22 cellular contexts compared by ENCODE assay signal in the genomic region with DNA sequence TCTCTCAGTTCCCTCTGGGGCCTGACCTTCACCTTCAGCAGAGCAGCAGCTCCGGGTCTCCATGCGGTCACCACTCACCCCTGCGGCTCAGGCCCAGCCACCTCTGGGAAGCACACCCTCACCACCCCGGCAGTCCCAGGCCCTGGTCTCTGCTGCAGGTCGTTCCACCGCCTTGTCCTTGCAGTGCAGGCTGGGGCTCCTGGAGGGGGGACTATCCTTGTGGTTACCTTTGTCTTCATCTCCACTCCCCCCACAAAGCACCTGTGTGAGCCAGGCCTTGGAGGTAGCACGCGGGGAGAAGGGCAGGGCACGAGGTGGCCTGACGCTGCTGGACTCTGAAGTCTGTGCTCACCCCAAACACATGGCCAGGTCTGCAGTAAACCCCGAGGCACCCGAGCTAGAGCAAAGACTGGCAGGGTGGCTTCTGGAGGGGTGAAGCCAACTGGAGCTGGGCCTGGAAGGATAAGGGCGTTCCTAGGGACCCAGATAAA. TPM values are rescaled to one million over a fixed set of nuclear protein-coding genes. Genes with fewer than 3 reads are reported as not detected.
DNase-seq lines count a peak whose midpoint lies in the region; ATAC-seq, FAIRE-seq and TF ChIP-seq lines count a peak whose summit lies in the region.
"Had no signal": no experiment of that assay in that cellular context is flagged by ENCODE, and none has a peak within 500 bp of the region (broad histone marks: within the 10 kb centered on the region; RNA-seq: fewer than 3 reads in every experiment).

No MANE protein-coding gene starts in this region.

- peak overlapping the region in 4 of 5 experiments; percentile 76 to 97 (median 90) for H3K27ac Mint-ChIP-seq in brain
- H3K27ac Mint-ChIP-seq: activated naive CD4-positive, alpha-beta T cell treated with anti-CD3 and anti-CD28 coated beads, Interleukin-2, amount 50 U/mL, for 72 hours; activated T-helper 17 cell treated with anti-CD3 and anti-CD28 coated beads, Interleukin-2, amount 50 U/mL, for 72 hours; CD4-positive, alpha-beta memory T cell; T-helper 2 cell treated with Interferon-gamma antibody and Interleukin-4, amounts not matched to agents 5 μg/mL and 100 μg/mL, for 36 hours had no signal

- 75 to 83% (median 80%) methylated on average over 12 to 13 of the region's 13 CpGs for WGBS in spleen, 5 donors

- H3K36me3 ChIP-seq in H7 (replicated peaks; ENCODE audit: control insufficient read depth, insufficient read depth, low read length): no peaks in the 10 kb centered on the region
- H3K36me3 ChIP-seq in kidney (ENCODE audit: control insufficient read depth in 1 of 2, insufficient read depth in 2 of 2, low read length in 2 of 2): no peaks in the 10 kb centered on the region
- H3K36me3 ChIP-seq in spleen: no peaks in the 10 kb centered on the region
- H3K36me3 ChIP-seq: esophagus muscularis mucosa, gastroesophageal sphincter, WERI-Rb-1 had no signal

- DNase-seq in H7 (peak; percentile 67), kidney (peak; percentile 71), spleen (peak; percentile 61), cerebellum (ENCODE audit: low spot score) (no peak)
- DNase-seq: activated CD4-positive, alpha-beta T cell treated with anti-CD3 and anti-CD28 coated beads, Interleukin-2, amount 50 U/mL, for 1 hour; CD4-positive, alpha-beta memory T cell; DMS153; effector memory CD8-positive, alpha-beta T cell; GDM1; islet precursor cell; Kasumi-1; NCI-H1694 treated with DMSO at 0.1 percent for 48 hours; NCI-H2227 treated with DMSO at 0.1 percent for 48 hours; WERI-Rb-1 had no signal

- peaks cover 6% of the 10 kb centered on the region for H3K27me3 Mint-ChIP-seq in brain
- H3K27me3 Mint-ChIP-seq: CD4-positive, alpha-beta memory T cell had no signal

- FAIRE-seq in kidney (lab: Jason Lieb, UNC): no peak

- no peak for ATAC-seq in GM18505 (IDR thresholded peaks at IDR 0.05; ENCODE audit: unreplicated experiment)
- ATAC-seq in HG02852 (IDR thresholded peaks at IDR 0.05; ENCODE audit: unreplicated experiment): no peak
- ATAC-seq: activated T-helper 17 cell treated with anti-CD3 and anti-CD28 coated beads, Interleukin-2, amount 50 U/mL, for 72 hours; effector memory CD8-positive, alpha-beta T cell had no signal

- TF ChIP-seq CTCF in brain (conservative IDR thresholded peaks at IDR 0.05) (no peak), kidney (IDR thresholded peaks at IDR 0.05; ENCODE audit: borderline replicate concordance, extremely low read depth, insufficient read depth) (no peak), spleen (IDR thresholded peaks at IDR 0.05 in 8 of 11, conservative IDR thresholded peaks at IDR 0.05 in 3 of 11) (no peak)

- H3K27ac ChIP-seq in kidney (ENCODE audit: low read depth in 2 of 2, low read length in 2 of 2) (no peak overlapping the region), spleen (peak overlapping the region in 2 of 8 donors; percentile 47 to 58)
- H3K27ac ChIP-seq: WERI-Rb-1 had no signal

- H3K27me3 ChIP-seq in H7 (ENCODE audit: control insufficient read depth, insufficient read depth, low read length) (no peaks in the 10 kb centered on the region), spleen (replicated peaks in 1 of 7) (peaks cover 0 to 33% (median 0%) of the 10 kb centered on the region in 7 donors)
- H3K27me3 ChIP-seq: gastroesophageal sphincter had no signal

- peaks cover 39% of the 10 kb centered on the region for H3K4me1 Mint-ChIP-seq in brain
- H3K4me1 Mint-ChIP-seq: activated T-helper 17 cell treated with anti-CD3 and anti-CD28 coated beads, Interleukin-2, amount 50 U/mL, for 72 hours had no signal

- no peak overlapping the region for H3K4me3 Mint-ChIP-seq in brain
- H3K4me3 Mint-ChIP-seq: activated T-helper 17 cell treated with anti-CD3 and anti-CD28 coated beads, Interleukin-2, amount 50 U/mL, for 72 hours; T-helper 2 cell treated with Interferon-gamma antibody and Interleukin-4, amounts not matched to agents 5 μg/mL and 100 μg/mL, for 36 hours had no signal

- H3K4me1 ChIP-seq in kidney (ENCODE audit: control insufficient read depth in 1 of 2, insufficient read depth in 1 of 2, low read depth in 1 of 2, low read length in 2 of 2) (no peaks in the 10 kb centered on the region), spleen (peaks cover 6 to 20% (median 13%) of the 10 kb centered on the region in 6 donors)

- H3K9me3 ChIP-seq in kidney (ENCODE audit: control insufficient read depth in 1 of 2, low read length in 2 of 2) (no peaks in the 10 kb centered on the region), spleen (no peaks in the 10 kb centered on the region)
- H3K9me3 ChIP-seq: esophagus muscularis mucosa, gastroesophageal sphincter had no signal

- H3K36me3 Mint-ChIP-seq in brain: no peaks in the 10 kb centered on the region
- H3K36me3 Mint-ChIP-seq: activated naive CD4-positive, alpha-beta T cell treated with anti-CD3 and anti-CD28 coated beads, Interleukin-2, amount 50 U/mL, for 72 hours; CD4-positive, alpha-beta memory T cell had no signal

- TF ChIP-seq POLR2A in spleen (IDR thresholded peaks at IDR 0.05) (no peak), GM18505 (IDR thresholded peaks at IDR 0.05; ENCODE audit: borderline replicate concordance, extremely low read depth, insufficient read depth, insufficient read length) (no peak)

- peaks cover 0 to 5% (median 0%) of the 10 kb centered on the region in 5 experiments for H3K9me3 Mint-ChIP-seq in brain
- H3K9me3 Mint-ChIP-seq: activated naive CD4-positive, alpha-beta T cell treated with anti-CD3 and anti-CD28 coated beads, Interleukin-2, amount 50 U/mL, for 72 hours; activated T-helper 17 cell treated with anti-CD3 and anti-CD28 coated beads, Interleukin-2, amount 50 U/mL, for 72 hours; effector memory CD8-positive, alpha-beta T cell; T-helper 2 cell treated with Interferon-gamma antibody and Interleukin-4, amounts not matched to agents 5 μg/mL and 100 μg/mL, for 36 hours had no signal

- intact Hi-C loops in kidney (cut with DNase I): no loop called here
- intact Hi-C loops in spleen (cut with DNase I; ENCODE audit: low total_unique reads): no loop called here

- H3K9ac ChIP-seq in kidney (ENCODE audit: low read length in 2 of 2): no peak overlapping the region

- H3K4me3 ChIP-seq in H7 (ENCODE audit: insufficient read depth, low read depth, low read length) (no peak overlapping the region), kidney (ENCODE audit: low read length in 2 of 2) (no peak overlapping the region), spleen (peak overlapping the region in 1 of 8 donors; percentile 57)

RNA-seq across cellular contexts. Expression of gene RXRA, which starts 33.2 kb away (rescaled TPM):
- total RNA-seq in H7 (2014; rRNA removed; shearing (Covaris generic)): 17.7 and 23.2 TPM in 2 replicates
- polyA plus RNA-seq in brain (ENCODE audit: insufficient read depth, low read depth, low replicate concordance) (29.9 TPM), kidney (ENCODE audit: insufficient read depth, low read depth, low replicate concordance) (24.0 TPM), spleen (10 to 100 TPM; 10.9 to 40.4 (median 11.9) TPM)
- total RNA-seq in kidney (49.5 TPM), spleen (100 to 1,000 TPM in 2 of 7 donors, 10 to 100 TPM in 5; 67.7 to 116 (median 95.6) TPM), cerebellum (5.7 TPM)
